19 cellular contexts compared by ENCODE assay signal in the genomic region with DNA sequence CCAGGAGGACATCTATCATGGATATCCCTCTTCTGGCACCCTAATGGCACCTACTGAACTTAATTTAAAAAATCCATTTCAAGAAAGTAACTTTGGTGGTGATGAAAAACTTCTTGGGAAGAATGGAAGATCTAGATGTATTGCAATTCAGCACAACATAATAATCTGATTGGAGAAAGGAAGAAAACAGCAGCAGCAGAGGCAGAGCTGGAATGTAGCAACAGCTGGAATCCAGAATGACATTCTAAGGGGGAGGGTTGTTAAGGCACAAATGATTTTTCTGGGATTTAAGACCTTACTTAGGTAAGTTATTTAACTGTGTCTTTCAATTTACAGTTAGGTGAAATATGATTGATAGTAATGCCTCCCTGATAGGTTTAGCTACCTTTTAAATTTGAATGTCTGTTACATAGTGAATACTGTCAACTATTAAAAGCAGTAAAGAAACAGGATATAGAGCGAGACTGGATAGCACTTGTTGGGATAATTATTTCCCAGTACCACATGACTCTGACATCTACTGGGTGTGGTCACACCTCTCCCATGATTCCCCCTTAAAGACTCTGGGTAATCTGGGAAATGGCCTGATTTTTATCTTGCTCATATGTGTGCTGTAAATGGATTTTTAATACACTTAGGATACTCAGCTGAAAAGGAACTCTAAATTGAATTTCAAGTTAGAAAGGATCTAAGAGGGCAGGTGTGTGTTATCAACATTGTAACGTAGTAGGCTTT. TPM values are rescaled to one million over a fixed set of nuclear protein-coding genes. Genes with fewer than 3 reads are reported as not detected.
DNase-seq lines count a peak whose midpoint lies in the region; ATAC-seq and TF ChIP-seq lines count a peak whose summit lies in the region.
"Had no signal": no experiment of that assay in that cellular context is flagged by ENCODE, and none has a peak within 500 bp of the region (broad histone marks: within the 10 kb centered on the region; RNA-seq: fewer than 3 reads in every experiment).

No MANE protein-coding gene starts in this region.

- no peaks in the 10 kb centered on the region for H3K9me3 ChIP-seq in HEK293 (ENCODE audit: control insufficient read depth, insufficient read depth, low read depth, low read length)
- H3K9me3 ChIP-seq: gastroesophageal sphincter had no signal

- no peak for ATAC-seq in activated CD4-positive, alpha-beta T cell treated with anti-CD3 and anti-CD28 coated beads for 36 hours
- no peak for ATAC-seq in natural killer cell treated with Interleukin-12 subunit alpha and Interleukin-12 subunit beta and Interleukin-15 and Interleukin-18, amount 100 ng/mL, for 72 hours
- ATAC-seq: gastroesophageal sphincter, PC-3 had no signal

- peaks cover 0 to 42% of the 10 kb centered on the region in 2 experiments; a peak in 2 of 3 replicates for H3K36me3 ChIP-seq in HEK293 (ENCODE audit: control insufficient read depth in 2 of 2, insufficient read depth in 1 of 2, low read length in 2 of 2)

- H3K4me1 ChIP-seq in HEK293 (ENCODE audit: control insufficient read depth, insufficient read depth, low read length) = peaks cover 2% of the 10 kb centered on the region; the same call in 1 of the 2 replicates

- DNase-seq in activated CD4-positive, alpha-beta T cell treated with anti-CD3 and anti-CD28 coated beads for 36 hours = no peak
- DNase-seq in activated CD4-positive, alpha-beta T cell treated with anti-CD3 and anti-CD28 coated beads, Interleukin-2, amount 50 U/mL, for 1 hour = no peak
- DNase-seq in chondrocyte (ENCODE audit: low spot score) (no peak), NOMO-1 (lab: John Stamatoyannopoulos, UW; ENCODE audit: unreplicated experiment in 2 of 2) (no peak), occipital lobe (lab: John Stamatoyannopoulos, UW) (no peak), KBM-7 (no peak)
- no peak for DNase-seq in natural killer cell treated with Interleukin-12 subunit alpha and Interleukin-12 subunit beta and Interleukin-15 and Interleukin-18, amount 100 ng/mL, for 72 hours (ENCODE audit: low spot score)
- DNase-seq: activated naive CD4-positive, alpha-beta T cell treated with anti-CD3 and anti-CD28 coated beads, Interleukin-2, amount 10 ng/mL, durations not matched to agents 7 days and 5 days; COR-L47; Kasumi-1; mesendoderm; NCI-H1436 treated with DMSO at 0.1 percent for 48 hours; NCI-H446; PC-3; posterior cingulate gyrus; stimulated activated CD4-positive, alpha-beta T cell treated with anti-CD3 and anti-CD28 coated beads, Interleukin-12 subunit alpha, Interleukin-12 subunit beta, amount 100 ng/mL, for 4 hours had no signal

- peak overlapping the region; percentile 7 for H3K27ac Mint-ChIP-seq in activated CD4-positive, alpha-beta T cell treated with anti-CD3 and anti-CD28 coated beads for 36 hours
- peak overlapping the region; percentile 33 for H3K27ac Mint-ChIP-seq in chondrocyte (ENCODE audit: unreplicated experiment)
- peak overlapping the region; percentile 1 to 37 for H3K27ac Mint-ChIP-seq in natural killer cell treated with Interleukin-12 subunit alpha and Interleukin-12 subunit beta and Interleukin-15 and Interleukin-18, amount 100 ng/mL, for 72 hours
- H3K27ac Mint-ChIP-seq: activated naive CD4-positive, alpha-beta T cell treated with anti-CD3 and anti-CD28 coated beads, Interleukin-2, amount 10 ng/mL, durations not matched to agents 7 days and 5 days had no signal

- TF ChIP-seq CTCF in HEK293 (tag by site-specific recombination; IDR thresholded peaks at IDR 0.05) (no peak), chondrocyte (IDR thresholded peaks at IDR 0.05) (no peak)

- H3K27ac ChIP-seq in HEK293 (ENCODE audit: extremely low read depth, low read depth, low read length) = no peak overlapping the region
- H3K27ac ChIP-seq: gastroesophageal sphincter, VCaP had no signal

- POLR2A ChIA-PET in activated CD4-positive, alpha-beta T cell treated with anti-CD3 and anti-CD28 coated beads for 36 hours (lab: Charles Lee) = no interaction called here
- POLR2A ChIA-PET in HEK293 (lab: Yijun Ruan, JAX) = interaction anchor here (1.1 to 2.1 kb wide), 4 partner anchors 10 to 12 kb away, joined by 3 to 6 read pairs (median 4); partner anchors contain the start of gene CAPRIN1

- intact Hi-C loops in activated CD4-positive, alpha-beta T cell treated with anti-CD3 and anti-CD28 coated beads for 36 hours (cut with DNase I, micrococcal nuclease) = no loop called here

- H3K4me3 ChIP-seq in HEK293 (ENCODE audit: low read depth, low read length) = no peak overlapping the region
- H3K4me3 ChIP-seq: gastroesophageal sphincter had no signal

- in situ Hi-C loops in KBM-7 (cut with MboI; ENCODE audit: low pct_unique_long_range_greater_than_20kb, low sequenced_read_pairs) = no loop called here

- H3K36me3 Mint-ChIP-seq in activated CD4-positive, alpha-beta T cell treated with anti-CD3 and anti-CD28 coated beads for 36 hours (ENCODE audit: low read depth) = peaks cover 52% of the 10 kb centered on the region
- H3K36me3 Mint-ChIP-seq in chondrocyte (ENCODE audit: low read depth) = peaks cover 13% of the 10 kb centered on the region
- H3K36me3 Mint-ChIP-seq in natural killer cell treated with Interleukin-12 subunit alpha and Interleukin-12 subunit beta and Interleukin-15 and Interleukin-18, amount 100 ng/mL, for 72 hours = peaks cover 13% of the 10 kb centered on the region

- no peak overlapping the region for H3K4me3 Mint-ChIP-seq in activated CD4-positive, alpha-beta T cell treated with anti-CD3 and anti-CD28 coated beads for 36 hours
- H3K4me3 Mint-ChIP-seq in chondrocyte (ENCODE audit: unreplicated experiment) = no peak overlapping the region
- peak overlapping the region; percentile 30 for H3K4me3 Mint-ChIP-seq in natural killer cell treated with Interleukin-12 subunit alpha and Interleukin-12 subunit beta and Interleukin-15 and Interleukin-18, amount 100 ng/mL, for 72 hours
- H3K4me3 Mint-ChIP-seq: activated naive CD4-positive, alpha-beta T cell treated with anti-CD3 and anti-CD28 coated beads, Interleukin-2, amount 10 ng/mL, durations not matched to agents 7 days and 5 days had no signal

- no peaks in the 10 kb centered on the region for H3K9me3 Mint-ChIP-seq in activated CD4-positive, alpha-beta T cell treated with anti-CD3 and anti-CD28 coated beads for 36 hours (ENCODE audit: low read depth)
- H3K9me3 Mint-ChIP-seq in chondrocyte (ENCODE audit: low read depth) = no peaks in the 10 kb centered on the region
- no peaks in the 10 kb centered on the region for H3K9me3 Mint-ChIP-seq in natural killer cell treated with Interleukin-12 subunit alpha and Interleukin-12 subunit beta and Interleukin-15 and Interleukin-18, amount 100 ng/mL, for 72 hours
- H3K9me3 Mint-ChIP-seq: activated naive CD4-positive, alpha-beta T cell treated with anti-CD3 and anti-CD28 coated beads, Interleukin-2, amount 10 ng/mL, durations not matched to agents 7 days and 5 days had no signal

- CTCF ChIA-PET in activated CD4-positive, alpha-beta T cell treated with anti-CD3 and anti-CD28 coated beads for 36 hours (lab: Charles Lee) = interaction anchor here (0.7 to 2.3 kb wide), 4 partner anchors 10 to 255 kb away, joined by 3 to 9 read pairs (median 4); no protein-coding TSS in a partner anchor
- CTCF ChIA-PET in HEK293 (lab: Yijun Ruan, JAX) = interaction anchor here (0.8 kb wide), 1 partner anchor 429 kb away, joined by 3 read pairs; no protein-coding TSS in a partner anchor

- no peaks in the 10 kb centered on the region for H3K27me3 Mint-ChIP-seq in activated CD4-positive, alpha-beta T cell treated with anti-CD3 and anti-CD28 coated beads for 36 hours
- H3K27me3 Mint-ChIP-seq in chondrocyte (ENCODE audit: low read depth) = no peaks in the 10 kb centered on the region
- H3K27me3 Mint-ChIP-seq in natural killer cell treated with Interleukin-12 subunit alpha and Interleukin-12 subunit beta and Interleukin-15 and Interleukin-18, amount 100 ng/mL, for 72 hours = no peaks in the 10 kb centered on the region
- H3K27me3 Mint-ChIP-seq: activated naive CD4-positive, alpha-beta T cell treated with anti-CD3 and anti-CD28 coated beads, Interleukin-2, amount 10 ng/mL, durations not matched to agents 7 days and 5 days had no signal

- peaks cover 68% of the 10 kb centered on the region for H3K4me1 Mint-ChIP-seq in activated CD4-positive, alpha-beta T cell treated with anti-CD3 and anti-CD28 coated beads for 36 hours
- peaks cover 53% of the 10 kb centered on the region for H3K4me1 Mint-ChIP-seq in chondrocyte (ENCODE audit: low read depth)
- peaks cover 50 to 56% of the 10 kb centered on the region in 2 donors for H3K4me1 Mint-ChIP-seq in natural killer cell treated with Interleukin-12 subunit alpha and Interleukin-12 subunit beta and Interleukin-15 and Interleukin-18, amount 100 ng/mL, for 72 hours (ENCODE audit: low read depth in 2 of 2)

TF ChIP-seq in HEK293, 187 proteins besides CTCF, POLR2A, EP300 and RAD21:
- TF ChIP-seq SCRT2 (tag by site-specific recombination; IDR thresholded peaks at IDR 0.05) = peak; percentile 31; the same call in 1 of the 2 replicates
- no peak for TF ChIP-seq REPIN1 (tag by site-specific recombination; IDR thresholded peaks at IDR 0.05; ENCODE audit: low read depth)
- TF ChIP-seq ATF2 (tag by site-specific recombination; IDR thresholded peaks at IDR 0.05; ENCODE audit: low read depth) = no peak
- TF ChIP-seq ZNF600 (tag by site-specific recombination; IDR thresholded peaks at IDR 0.05) = 0 out of 2 replicates have a peak, but pooled peaks have one; percentile 16

RNA-seq across cellular contexts. Expression of gene CAPRIN1, which starts 11.7 kb away (rescaled TPM):
- total RNA-seq in activated CD4-positive, alpha-beta T cell treated with anti-CD3 and anti-CD28 coated beads for 36 hours = 100 to 1,000 TPM; 295 to 316 TPM
- total RNA-seq in chondrocyte (197 to 270 TPM (median 205 TPM) in 3 replicates), occipital lobe (292 TPM)
- 100 to 1,000 TPM; 228 to 234 TPM for total RNA-seq in natural killer cell treated with Interleukin-12 subunit alpha and Interleukin-12 subunit beta and Interleukin-15 and Interleukin-18, amount 100 ng/mL, for 72 hours

RNA-seq across cellular contexts. Expression of gene NAT10, which starts 42.2 kb away (rescaled TPM):
- total RNA-seq in activated CD4-positive, alpha-beta T cell treated with anti-CD3 and anti-CD28 coated beads for 36 hours = 100 to 1,000 TPM; 142 to 147 TPM
- total RNA-seq in chondrocyte = 24.6 to 37.7 TPM (median 25.8 TPM) in 3 replicates
- total RNA-seq in natural killer cell treated with Interleukin-12 subunit alpha and Interleukin-12 subunit beta and Interleukin-15 and Interleukin-18, amount 100 ng/mL, for 72 hours = 100 to 1,000 TPM in 1 of 2 donors, 10 to 100 TPM in 1; 93.6 to 135 TPM
- total RNA-seq in occipital lobe = 12.2 TPM
